1 cellular context compared by ENCODE assay signal in the genomic region with DNA sequence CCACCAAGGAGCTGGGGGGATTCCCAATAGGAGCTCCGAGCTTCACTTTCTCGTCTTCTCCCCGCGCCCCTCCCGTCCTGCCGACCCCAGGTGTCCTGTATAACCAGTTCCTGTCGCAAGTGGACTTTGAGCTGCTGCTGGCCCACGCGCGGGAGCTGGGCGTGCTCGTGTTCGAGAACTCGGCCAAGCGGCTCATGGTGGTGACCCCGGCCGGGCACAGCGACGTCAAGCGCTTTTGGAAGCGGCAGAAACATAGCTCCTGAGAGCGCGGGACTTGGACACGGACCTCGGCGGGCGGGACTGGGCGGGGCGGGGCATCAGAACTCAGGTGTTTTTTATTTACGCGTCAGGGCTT.
TF ChIP-seq lines count a peak whose summit lies in the region.

No MANE protein-coding gene starts in this region.

TF ChIP-seq in A549, 52 proteins besides CTCF, POLR2A, EP300 and RAD21 (continued from another document):
- TF ChIP-seq HOXB13 (CRISPR knock-in tag; IDR thresholded peaks at IDR 0.05; ENCODE audit: low read depth) (no peak), CHD2 (IDR thresholded peaks at IDR 0.05; ENCODE audit: low read length, partially characterized antibody) (no peak)
- TF ChIP-seq, protein P1, sequence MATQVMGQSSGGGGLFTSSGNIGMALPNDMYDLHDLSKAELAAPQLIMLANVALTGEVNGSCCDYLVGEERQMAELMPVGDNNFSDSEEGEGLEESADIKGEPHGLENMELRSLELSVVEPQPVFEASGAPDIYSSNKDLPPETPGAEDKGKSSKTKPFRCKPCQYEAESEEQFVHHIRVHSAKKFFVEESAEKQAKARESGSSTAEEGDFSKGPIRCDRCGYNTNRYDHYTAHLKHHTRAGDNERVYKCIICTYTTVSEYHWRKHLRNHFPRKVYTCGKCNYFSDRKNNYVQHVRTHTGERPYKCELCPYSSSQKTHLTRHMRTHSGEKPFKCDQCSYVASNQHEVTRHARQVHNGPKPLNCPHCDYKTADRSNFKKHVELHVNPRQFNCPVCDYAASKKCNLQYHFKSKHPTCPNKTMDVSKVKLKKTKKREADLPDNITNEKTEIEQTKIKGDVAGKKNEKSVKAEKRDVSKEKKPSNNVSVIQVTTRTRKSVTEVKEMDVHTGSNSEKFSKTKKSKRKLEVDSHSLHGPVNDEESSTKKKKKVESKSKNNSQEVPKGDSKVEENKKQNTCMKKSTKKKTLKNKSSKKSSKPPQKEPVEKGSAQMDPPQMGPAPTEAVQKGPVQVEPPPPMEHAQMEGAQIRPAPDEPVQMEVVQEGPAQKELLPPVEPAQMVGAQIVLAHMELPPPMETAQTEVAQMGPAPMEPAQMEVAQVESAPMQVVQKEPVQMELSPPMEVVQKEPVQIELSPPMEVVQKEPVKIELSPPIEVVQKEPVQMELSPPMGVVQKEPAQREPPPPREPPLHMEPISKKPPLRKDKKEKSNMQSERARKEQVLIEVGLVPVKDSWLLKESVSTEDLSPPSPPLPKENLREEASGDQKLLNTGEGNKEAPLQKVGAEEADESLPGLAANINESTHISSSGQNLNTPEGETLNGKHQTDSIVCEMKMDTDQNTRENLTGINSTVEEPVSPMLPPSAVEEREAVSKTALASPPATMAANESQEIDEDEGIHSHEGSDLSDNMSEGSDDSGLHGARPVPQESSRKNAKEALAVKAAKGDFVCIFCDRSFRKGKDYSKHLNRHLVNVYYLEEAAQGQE (IDR thresholded peaks at IDR 0.05) = no peak
